Comparison of ENCODE assay signal across 33 cellular contexts in the genomic region with DNA sequence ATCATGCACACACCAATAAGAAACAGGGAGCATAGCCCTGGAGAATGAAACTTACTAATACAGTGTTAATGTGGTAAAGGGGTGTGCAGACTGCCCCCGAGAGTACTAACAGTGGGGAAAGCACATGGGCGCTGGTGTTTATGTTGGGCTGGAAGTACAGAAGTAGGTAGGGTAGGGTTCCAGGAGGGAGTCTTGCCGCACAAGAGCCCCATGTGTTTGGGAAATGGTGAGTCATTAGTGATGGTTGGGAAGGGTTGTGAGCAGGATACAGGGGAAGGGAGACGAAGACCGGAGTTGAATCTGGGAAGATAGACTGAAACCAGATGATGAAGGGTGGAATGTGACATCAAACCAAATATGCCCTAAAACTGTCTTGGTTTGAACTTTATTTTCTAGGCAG.
"Had no signal": no experiment of that assay in that cellular context is flagged by ENCODE, and none has a peak within 500 bp of the region (broad histone marks: within the 10 kb centered on the region; RNA-seq: fewer than 3 reads in every experiment).

No MANE protein-coding gene starts in this region.

- H3K36me3 ChIP-seq: cardiac muscle cell, Peyer's patch had no signal

- ATAC-seq: activated naive CD8-positive, alpha-beta T cell treated with anti-CD3 and anti-CD28 coated beads, Interleukin-2, amount 50 U/mL, for 24 hours; activated T-cell treated with anti-CD3 and anti-CD28 coated beads, Interleukin-2, amount 50 U/mL, for 4 hours; PC-3; Right ventricle myocardium inferior had no signal

- H3K9me3 ChIP-seq: Peyer's patch had no signal

- H3K27ac ChIP-seq: cardiac muscle cell, Peyer's patch, RWPE1, VCaP had no signal

- DNase-seq: activated B cell treated with CpG ODN at 0.5 μM for 24 hours; activated CD4-positive, alpha-beta memory T cell treated with anti-CD3 and anti-CD28 coated beads for 36 hours; activated CD4-positive, alpha-beta T cell treated with anti-CD3 and anti-CD28 coated beads for 4 hours; activated CD4-positive, alpha-beta T cell treated with anti-CD3 and anti-CD28 coated beads, Interleukin-2, amount 50 U/mL, for 1 hour; activated CD4-positive, CD25-positive, alpha-beta regulatory T cell treated with anti-CD3 and anti-CD28 coated beads, Interleukin-2, amount 50 U/mL, for 72 hours; activated CD8-positive, alpha-beta memory T cell treated with anti-CD3 and anti-CD28 coated beads, Interleukin-2, amount 50 U/mL, for 4 hours; activated effector memory CD4-positive, alpha-beta T cell treated with Interleukin-2 at 50 U/mL for 16 hours; activated naive CD4-positive, alpha-beta T cell treated with anti-CD3 and anti-CD28 coated beads, Interleukin-2, amount 10 ng/mL, durations not matched to agents 7 days and 5 days; activated naive CD8-positive, alpha-beta T cell treated with anti-CD3 and anti-CD28 coated beads, Interleukin-2, amount 50 U/mL, for 24 hours; activated T-cell treated with anti-CD3 and anti-CD28 coated beads for 4 hours; activated T-cell treated with anti-CD3 and anti-CD28 coated beads, Interleukin-2, amount 50 U/mL, for 4 hours; amniotic stem cell; aorta; Karpas-422; NCI-H1105; NCI-H1417 treated with DMSO at 0.1 percent for 48 hours; NCI-H187 treated with DMSO at 0.1 percent for 48 hours; NCI-H2081 treated with DMSO at 0.1 percent for 48 hours; NCI-H510A; NCI-H526; NCI-H748 treated with DMSO at 0.1 percent for 48 hours; NK-92 treated with Interleukin-12 subunit alpha and Interleukin-12 subunit beta, amount 100 ng/mL, for 24 hours; PC-3; Peyer's patch; SIG-M5; SW 1271; T-helper 1 cell; T-helper 2 cell; T-helper 9 cell had no signal

- H3K27me3 ChIP-seq: cardiac muscle cell, Peyer's patch had no signal

- H3K4me3 ChIP-seq: cardiac muscle cell, Peyer's patch had no signal
